ENCODE assay signal across 8 cellular contexts in the genomic region with DNA sequence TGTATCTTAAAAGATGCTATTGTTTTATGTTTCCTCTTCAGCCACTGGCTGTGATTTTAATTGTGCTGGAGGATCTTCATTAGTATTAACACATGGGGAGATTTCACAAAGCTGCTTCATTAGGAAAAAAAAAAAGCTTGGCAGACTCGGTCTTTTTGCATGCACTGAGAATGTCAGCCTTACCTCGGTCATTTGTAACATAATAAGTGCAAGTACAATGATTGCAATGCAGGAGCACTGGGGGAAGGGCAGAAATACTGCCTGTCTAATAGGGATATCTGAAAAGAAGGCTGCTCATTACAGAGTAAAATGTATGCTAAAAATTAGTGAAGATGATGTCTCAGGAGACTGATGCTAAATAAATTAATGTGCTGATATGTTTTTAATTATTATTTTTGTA. TPM values are rescaled to one million over a fixed set of nuclear protein-coding genes. Genes with fewer than 3 reads are reported as not detected.
DNase-seq lines count a peak whose midpoint lies in the region; ATAC-seq, FAIRE-seq and TF ChIP-seq lines count a peak whose summit lies in the region.

No MANE protein-coding gene starts in this region.

- no peaks in the 10 kb centered on the region for H3K27me3 Mint-ChIP-seq in mesothelial cell of epicardium (ENCODE audit: low read depth)

- H3K36me3 Mint-ChIP-seq in mesothelial cell of epicardium: no peaks in the 10 kb centered on the region

- no peak for TF ChIP-seq CTCF in mesothelial cell of epicardium (IDR thresholded peaks at IDR 0.05; ENCODE audit: unreplicated experiment)

- peaks cover 39% of the 10 kb centered on the region for H3K4me1 Mint-ChIP-seq in mesothelial cell of epicardium

- no peaks in the 10 kb centered on the region for H3K9me3 Mint-ChIP-seq in mesothelial cell of epicardium

- no peak for FAIRE-seq in RCC 7860 (lab: Jason Lieb, UNC)

- ATAC-seq in GM19395 (IDR thresholded peaks at IDR 0.05; ENCODE audit: unreplicated experiment): no peak
- ATAC-seq in GM21515 (IDR thresholded peaks at IDR 0.05; ENCODE audit: unreplicated experiment): no peak

- DNase-seq in COR-L47 (lab: John Stamatoyannopoulos, UW) (peak; percentile 82), NCI-H146 treated with DMSO at 0.1 percent for 48 hours (lab: John Stamatoyannopoulos, UW; ENCODE audit: unreplicated experiment) (peak; percentile 25), astrocyte of the hippocampus (ENCODE audit: low read depth, low spot score) (peak; percentile 61), mesothelial cell of epicardium (ENCODE audit: low spot score in 2 of 2, unreplicated experiment in 2 of 2) (no peak), mesenteric fat pad (ENCODE audit: low spot score) (no peak), RCC 7860 (ENCODE audit: low spot score) (no peak)

- peak overlapping the region; percentile 82 for H3K4me3 Mint-ChIP-seq in mesothelial cell of epicardium

- H3K27ac Mint-ChIP-seq in mesothelial cell of epicardium: peak overlapping the region; percentile 100

RNA-seq across cellular contexts. Expression of gene BAZ2B, which starts 1.3 kb away (rescaled TPM):
- 135 to 143 TPM (median 141 TPM) in 3 replicates for total RNA-seq in mesothelial cell of epicardium
- 55.6 TPM for total RNA-seq in mesenteric fat pad

Comparison
In these comparisons a context has a peak if more than half of its experiments do, and no peak if none do; other contexts are left out.
1. DNase-seq: peak in COR-L47 (single experiment), NCI-H146 treated with DMSO at 0.1 percent for 48 hours (single experiment) and astrocyte of the hippocampus (single experiment); none in mesothelial cell of epicardium (0 of 2), mesenteric fat pad (single experiment) and RCC 7860 (single experiment).